9 cellular contexts compared by ENCODE assay signal in the genomic region with DNA sequence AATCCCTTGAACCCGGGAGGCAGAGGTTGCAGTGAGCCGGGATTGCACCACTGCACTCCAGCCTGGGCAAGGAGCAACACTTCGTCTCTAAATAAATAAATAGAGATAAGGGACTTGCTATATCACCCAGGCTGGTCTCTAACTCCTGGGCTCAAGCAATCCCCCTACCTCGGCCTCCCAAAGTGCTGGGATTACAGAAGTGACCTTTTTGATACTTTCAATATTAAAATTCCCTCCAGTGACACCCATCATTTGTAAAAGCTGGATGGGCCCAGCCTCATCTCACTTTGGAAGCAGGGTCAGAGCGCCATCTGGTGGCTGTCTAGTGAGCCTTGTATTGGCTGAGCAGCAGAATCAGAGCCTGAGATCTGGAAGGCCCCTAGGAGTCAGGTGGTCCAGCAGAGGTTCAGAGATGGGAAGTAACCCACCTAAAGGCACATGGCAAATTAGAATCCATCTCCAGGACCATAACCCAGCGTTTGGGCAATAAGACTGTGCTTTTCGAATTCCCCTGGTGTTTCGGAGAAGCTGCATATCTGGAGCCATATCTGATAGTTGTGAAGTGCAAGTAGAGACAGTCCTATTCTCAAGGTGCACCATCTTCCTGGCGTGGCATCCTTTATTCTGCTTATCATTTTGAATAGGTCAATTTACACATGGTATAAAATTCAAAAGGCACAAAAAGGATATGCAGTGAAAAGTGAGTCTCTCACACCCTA. TPM values are rescaled to one million over a fixed set of nuclear protein-coding genes. Genes with fewer than 3 reads are reported as not detected.
DNase-seq lines count a peak whose midpoint lies in the region; ATAC-seq and TF ChIP-seq lines count a peak whose summit lies in the region.
"Had no signal": no experiment of that assay in that cellular context is flagged by ENCODE, and none has a peak within 500 bp of the region (broad histone marks: within the 10 kb centered on the region; RNA-seq: fewer than 3 reads in every experiment).

No MANE protein-coding gene starts in this region.

- no peak overlapping the region for H3K4me3 ChIP-seq in mesenchymal stem cell (ENCODE audit: insufficient read depth in 1 of 2, low read depth in 1 of 2, low read length in 2 of 2)

- H2BK5ac ChIP-seq in mesenchymal stem cell (ENCODE audit: low read depth, low read length, poor library complexity, severe bottlenecking) = no peak overlapping the region

- no peaks in the 10 kb centered on the region for H3K36me3 Mint-ChIP-seq in activated CD8-positive, alpha-beta T cell treated with anti-CD3 and anti-CD28 coated beads for 36 hours (ENCODE audit: low read depth)

- H2BK120ac ChIP-seq in mesenchymal stem cell (ENCODE audit: low read depth, low read length) = no peak overlapping the region

- no peaks in the 10 kb centered on the region for H3K27me3 Mint-ChIP-seq in activated CD8-positive, alpha-beta T cell treated with anti-CD3 and anti-CD28 coated beads for 36 hours

- ATAC-seq in HG03354 (IDR thresholded peaks at IDR 0.05; ENCODE audit: poor library complexity, severe bottlenecking, unreplicated experiment) (peak; percentile 51), HG02870 (IDR thresholded peaks at IDR 0.05; ENCODE audit: unreplicated experiment) (no peak)
- peak; percentile 79 for ATAC-seq in activated CD8-positive, alpha-beta T cell treated with anti-CD3 and anti-CD28 coated beads for 36 hours

- H3K9me3 Mint-ChIP-seq in activated CD8-positive, alpha-beta T cell treated with anti-CD3 and anti-CD28 coated beads for 36 hours = no peaks in the 10 kb centered on the region
- H3K9me3 Mint-ChIP-seq: T-helper 1 cell treated with Interleukin-12 subunit alpha and Interleukin-12 subunit beta and Interleukin-4 antibody, amounts not matched to agents 30 μg/mL and 1 μg/mL, for 36 hours had no signal

- no peak overlapping the region for H3K4me3 Mint-ChIP-seq in activated CD8-positive, alpha-beta T cell treated with anti-CD3 and anti-CD28 coated beads for 36 hours
- H3K4me3 Mint-ChIP-seq: T-helper 1 cell treated with Interleukin-12 subunit alpha and Interleukin-12 subunit beta and Interleukin-4 antibody, amounts not matched to agents 30 μg/mL and 1 μg/mL, for 36 hours had no signal

- DNase-seq in D341Med (ENCODE audit: low spot score) = peak; percentile 75
- DNase-seq in NCI-H526 treated with DMSO at 0.1 percent for 48 hours (lab: John Stamatoyannopoulos, UW) = peak; percentile 26
- peak; percentile 91 for DNase-seq in activated CD8-positive, alpha-beta T cell treated with anti-CD3 and anti-CD28 coated beads for 36 hours
- peak; percentile 70 for DNase-seq in effector CD8-positive, alpha-beta T cell (lab: John Stamatoyannopoulos, UW)
- DNase-seq in mesenchymal stem cell = peak; percentile 77
- DNase-seq in stimulated activated CD8-positive, alpha-beta memory T cell treated with anti-CD3 and anti-CD28 coated beads, Interleukin-15, amount 100 ng/mL, for 4 hours (ENCODE audit: low read depth in 2 of 2) = peak; percentile 29 to 47

- H2AFZ ChIP-seq in mesenchymal stem cell (ENCODE audit: low read depth, low read length) = no peak overlapping the region

- H3K4ac ChIP-seq in mesenchymal stem cell (ENCODE audit: low read depth in 1 of 2, low read length in 2 of 2) = no peak overlapping the region

- no peak overlapping the region for H3K14ac ChIP-seq in mesenchymal stem cell (ENCODE audit: low read length in 2 of 2)

- no peak overlapping the region for H3K27ac Mint-ChIP-seq in activated CD8-positive, alpha-beta T cell treated with anti-CD3 and anti-CD28 coated beads for 36 hours
- H3K27ac Mint-ChIP-seq: T-helper 1 cell treated with Interleukin-12 subunit alpha and Interleukin-12 subunit beta and Interleukin-4 antibody, amounts not matched to agents 30 μg/mL and 1 μg/mL, for 36 hours had no signal

- no peak overlapping the region for H3K27ac ChIP-seq in mesenchymal stem cell (ENCODE audit: low read length, poor library complexity, severe bottlenecking)

- peaks cover 9 to 16% of the 10 kb centered on the region in 2 experiments for H3K27me3 ChIP-seq in mesenchymal stem cell (ENCODE audit: control insufficient read depth in 1 of 2, insufficient read depth in 1 of 2, low read length in 2 of 2)

- WGBS in mesenchymal stem cell = 22% methylated on average over 8 of the region's 9 CpGs

- POLR2A ChIA-PET in activated CD8-positive, alpha-beta T cell treated with anti-CD3 and anti-CD28 coated beads for 36 hours (lab: Charles Lee) = no interaction called here

- no peak overlapping the region for H4K8ac ChIP-seq in mesenchymal stem cell (ENCODE audit: low read length)

- no peak overlapping the region for H2AK5ac ChIP-seq in mesenchymal stem cell (ENCODE audit: low read length, severe bottlenecking)

- no peaks in the 10 kb centered on the region for H3K9me3 ChIP-seq in mesenchymal stem cell (ENCODE audit: control insufficient read depth, low read length)

- intact Hi-C loops in activated CD8-positive, alpha-beta T cell treated with anti-CD3 and anti-CD28 coated beads for 36 hours (cut with micrococcal nuclease) = loop anchor here (2.0 to 5.0 kb wide), 2 partner anchors 141 to 233 kb away; no protein-coding TSS in a partner anchor

- H3K4me2 ChIP-seq in mesenchymal stem cell (ENCODE audit: low read length, poor library complexity, severe bottlenecking) = no peak overlapping the region

- no peak overlapping the region for H3K23ac ChIP-seq in mesenchymal stem cell (ENCODE audit: low read length in 2 of 2)

- no peak overlapping the region for H3K18ac ChIP-seq in mesenchymal stem cell (ENCODE audit: low read depth in 1 of 2, low read length in 2 of 2)

- no peaks in the 10 kb centered on the region for H3K36me3 ChIP-seq in mesenchymal stem cell (ENCODE audit: control insufficient read depth in 1 of 2, insufficient read depth in 2 of 2, low read depth in 1 of 2, low read length in 2 of 2)

- no peak overlapping the region for H2BK15ac ChIP-seq in mesenchymal stem cell (ENCODE audit: low read depth, poor library complexity, severe bottlenecking)

- peak; percentile 86 for TF ChIP-seq CTCF in activated CD8-positive, alpha-beta T cell treated with anti-CD3 and anti-CD28 coated beads for 36 hours (IDR thresholded peaks at IDR 0.05)

- H3K4me1 ChIP-seq in mesenchymal stem cell (ENCODE audit: control insufficient read depth, insufficient read depth, low read depth, low read length) = peaks cover 1% of the 10 kb centered on the region

- H3K79me1 ChIP-seq in mesenchymal stem cell (replicated peaks; ENCODE audit: low read length, poor library complexity, severe bottlenecking) = no peaks in the 10 kb centered on the region

- H3K4me1 Mint-ChIP-seq in activated CD8-positive, alpha-beta T cell treated with anti-CD3 and anti-CD28 coated beads for 36 hours (ENCODE audit: low read depth) = peaks cover 3% of the 10 kb centered on the region

- H4K91ac ChIP-seq in mesenchymal stem cell (ENCODE audit: low read length) = no peak overlapping the region

- peak overlapping the region in 1 of 2 experiments; percentile 67 for H2BK12ac ChIP-seq in mesenchymal stem cell (ENCODE audit: low read length in 2 of 2)

- CTCF ChIA-PET in activated CD8-positive, alpha-beta T cell treated with anti-CD3 and anti-CD28 coated beads for 36 hours (lab: Charles Lee) = interaction anchor here (0.6 to 10.6 kb wide), 28 partner anchors 9 to 389 kb away, joined by 3 to 162 read pairs (median 3); no protein-coding TSS in a partner anchor

- no peak overlapping the region for H3K9ac ChIP-seq in mesenchymal stem cell (ENCODE audit: low read length)

RNA-seq across cellular contexts. Expression of gene SLC35F6, which starts 18.3 kb away (rescaled TPM):
- total RNA-seq in activated CD8-positive, alpha-beta T cell treated with anti-CD3 and anti-CD28 coated beads for 36 hours = 1 to 10 TPM; 4.2 to 4.6 TPM
- polyA plus RNA-seq in mesenchymal stem cell (2013, experiment 1 of 2) = 62.3 TPM
- polyA plus RNA-seq in mesenchymal stem cell (2013, experiment 2 of 2) = 60.2 TPM

RNA-seq across cellular contexts. Expression of gene CENPA, which starts 40.1 kb away (rescaled TPM):
- total RNA-seq in activated CD8-positive, alpha-beta T cell treated with anti-CD3 and anti-CD28 coated beads for 36 hours = 10 to 100 TPM; 32.5 to 33.6 TPM
- polyA plus RNA-seq in mesenchymal stem cell (2013, experiment 1 of 2) = 3.5 TPM
- polyA plus RNA-seq in mesenchymal stem cell (2013, experiment 2 of 2) = 3.1 TPM

RNA-seq across cellular contexts. Expression of gene KCNK3, which starts 53.2 kb away (rescaled TPM):
- not detected for total RNA-seq in activated CD8-positive, alpha-beta T cell treated with anti-CD3 and anti-CD28 coated beads for 36 hours
- 0.52 TPM for polyA plus RNA-seq in mesenchymal stem cell (2013, experiment 1 of 2)
- polyA plus RNA-seq in mesenchymal stem cell (2013, experiment 2 of 2) = 0.53 TPM

Comparison
In these comparisons a context has a peak if more than half of its experiments do, and no peak if none do; other contexts are left out.
1. DNase-seq: peak in every context shown above with its lines; median percentile 91 in activated CD8-positive, alpha-beta T cell treated with anti-CD3 and anti-CD28 coated beads for 36 hours; 77 in mesenchymal stem cell; 75 in D341Med; 70 in effector CD8-positive, alpha-beta T cell; 38 in stimulated activated CD8-positive, alpha-beta memory T cell treated with anti-CD3 and anti-CD28 coated beads, Interleukin-15, amount 100 ng/mL, for 4 hours; 26 in NCI-H526 treated with DMSO at 0.1 percent for 48 hours.